Comparison of ENCODE assay signal across 1 cellular context in the genomic region with DNA sequence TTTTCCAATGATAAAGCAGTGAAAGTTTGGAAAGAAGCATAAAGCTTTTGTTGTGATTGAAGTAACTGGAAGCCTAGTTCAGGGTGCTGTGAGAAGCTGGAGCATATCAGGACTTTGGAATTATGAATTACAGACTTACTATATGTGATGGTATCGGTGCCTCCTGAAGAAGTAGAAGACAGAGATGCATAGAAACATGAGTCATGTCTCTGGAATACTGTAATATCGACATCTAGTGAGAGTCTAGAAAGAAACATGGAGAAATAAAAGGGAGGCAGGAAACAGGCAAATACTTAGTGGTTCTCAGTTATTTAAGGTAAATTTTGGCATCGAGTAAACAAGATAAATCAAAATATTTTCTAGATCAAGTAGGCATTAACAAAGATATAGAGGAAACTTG.
TF ChIP-seq lines count a peak whose summit lies in the region.

No MANE protein-coding gene starts in this region.

TF ChIP-seq in SK-N-SH, 30 proteins besides CTCF, POLR2A, EP300 and RAD21:
- no peak for TF ChIP-seq EZH2phosphoT487 (IDR thresholded peaks at IDR 0.05; ENCODE audit: borderline replicate concordance, low read depth)
- TF ChIP-seq FOSL2 (IDR thresholded peaks at IDR 0.05; ENCODE audit: borderline replicate concordance, low read depth) = peak; percentile 46; the same call in 1 of the 2 replicates
TF ChIP-seq in SK-N-SH: peak in this region for 1.
